ENCODE assay signal across 8 cellular contexts in the genomic region with DNA sequence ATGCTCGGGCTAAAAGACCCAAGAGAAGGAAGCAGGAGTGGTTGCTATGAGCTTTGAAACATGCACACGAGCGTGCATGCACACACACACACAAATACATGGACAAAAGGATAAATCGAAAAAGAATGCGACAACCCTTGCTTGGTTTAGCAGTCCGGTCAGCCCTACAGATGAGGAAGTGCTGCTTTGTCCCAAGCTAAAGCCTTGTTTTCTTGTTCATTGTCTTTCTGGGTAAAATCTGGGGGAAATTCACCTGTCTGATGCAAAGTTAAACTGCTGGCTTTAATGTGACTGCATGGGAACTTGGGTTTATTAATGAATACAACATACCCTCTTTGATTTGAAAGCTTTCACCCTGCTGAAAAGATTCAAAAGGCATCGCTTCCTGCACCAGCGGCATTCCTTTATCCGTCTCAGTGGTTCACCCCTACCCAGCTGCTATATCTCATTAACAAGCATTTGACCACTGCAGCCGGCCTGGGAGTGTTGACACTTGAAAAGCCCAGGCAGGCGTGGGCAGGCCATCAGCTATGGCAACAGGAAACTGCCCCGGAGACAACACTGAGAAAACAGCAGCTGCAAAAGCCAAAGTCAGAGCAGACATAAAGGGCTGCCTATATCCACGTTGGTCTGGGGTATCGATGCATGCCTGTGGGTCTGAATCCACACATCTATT.
DNase-seq lines count a peak whose midpoint lies in the region; ATAC-seq and TF ChIP-seq lines count a peak whose summit lies in the region.

No MANE protein-coding gene starts in this region.

- H3K27me3 ChIP-seq in SJCRH30 (no peaks in the 10 kb centered on the region), cardiac muscle cell (no peaks in the 10 kb centered on the region)

- H3K4me3 ChIP-seq in SJCRH30: peak overlapping the region; percentile 32
- H3K4me3 ChIP-seq in cardiac muscle cell: no peak overlapping the region

- peak; percentile 98 to 99 for DNase-seq in SJCRH30
- peak; percentile 93 for DNase-seq in cardiac muscle cell (ENCODE audit: low read depth in 1 of 2, low spot score in 1 of 2)
- DNase-seq in posterior cingulate gyrus: peak in 7 of 10 donors; percentile 14 to 88 (median 34)
- no peak for DNase-seq in GDM1 (lab: John Stamatoyannopoulos, UW)
- no peak for DNase-seq in middle frontal gyrus (ENCODE audit: extremely low spot score, low spot score)

- H3K36me3 ChIP-seq in SJCRH30 (no peaks in the 10 kb centered on the region), cardiac muscle cell (no peaks in the 10 kb centered on the region)

- H3K4me1 ChIP-seq in SJCRH30: peaks cover 58% of the 10 kb centered on the region
- H3K4me1 ChIP-seq in cardiac muscle cell (ENCODE audit: low read depth): peaks cover 50% of the 10 kb centered on the region

- H3K9me3 ChIP-seq in SJCRH30 (replicated peaks): no peaks in the 10 kb centered on the region
- H3K9me3 ChIP-seq in cardiac muscle cell (ENCODE audit: low read depth): no peaks in the 10 kb centered on the region

- peak overlapping the region; percentile 94 for H3K27ac ChIP-seq in SJCRH30
- peak overlapping the region; percentile 74 for H3K27ac ChIP-seq in cardiac muscle cell

- peak; percentile 51 for ATAC-seq in HG03432 (IDR thresholded peaks at IDR 0.05; ENCODE audit: unreplicated experiment)
- ATAC-seq in HG02571 (IDR thresholded peaks at IDR 0.05; ENCODE audit: unreplicated experiment): no peak
- ATAC-seq in GM21825 (IDR thresholded peaks at IDR 0.05; ENCODE audit: unreplicated experiment): no peak

- intact Hi-C loops in posterior cingulate gyrus (cut with DNase I): no loop called here

- no peak for TF ChIP-seq CTCF in cardiac muscle cell (IDR thresholded peaks at IDR 0.05; ENCODE audit: low read depth, low read length)

Comparison
In these comparisons a context has a peak if more than half of its experiments do, and no peak if none do; other contexts are left out.
1. DNase-seq: peak in SJCRH30 (2 of 2), cardiac muscle cell (2 of 2) and posterior cingulate gyrus (7 of 10); none in GDM1 (single experiment) and middle frontal gyrus (single experiment).